Comparison of ENCODE assay signal across 9 cellular contexts in the genomic region with DNA sequence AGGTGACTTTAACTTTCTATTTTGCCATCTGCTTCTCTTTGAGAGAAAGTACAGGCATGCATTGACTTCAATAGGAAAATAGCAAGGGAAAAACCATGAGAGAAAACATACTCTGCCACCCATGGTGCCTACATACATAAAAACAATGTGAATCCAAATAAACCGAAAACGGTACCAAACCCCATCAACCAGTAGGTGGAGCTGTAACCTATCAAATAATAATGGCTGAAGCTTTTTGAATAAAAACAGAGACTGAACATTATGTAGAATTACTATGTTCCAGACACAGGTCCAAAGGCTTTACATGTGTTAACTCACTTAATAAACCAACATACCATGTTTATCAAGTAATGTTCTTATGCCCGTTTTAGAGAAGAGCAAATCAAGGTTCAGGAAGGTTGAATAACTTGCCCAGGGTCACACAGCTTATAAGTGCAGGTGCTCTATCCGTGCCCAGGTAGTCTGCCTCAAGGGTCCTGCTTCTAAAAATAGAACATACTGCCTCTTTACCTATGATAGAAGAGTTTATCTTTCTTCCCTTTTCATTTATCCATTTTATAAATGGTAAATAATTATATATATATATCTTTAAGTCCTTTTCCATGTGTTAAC.
DNase-seq lines count a peak whose midpoint lies in the region; ATAC-seq and TF ChIP-seq lines count a peak whose summit lies in the region.
"Had no signal": no experiment of that assay in that cellular context is flagged by ENCODE, and none has a peak within 500 bp of the region (broad histone marks: within the 10 kb centered on the region; RNA-seq: fewer than 3 reads in every experiment).

No MANE protein-coding gene starts in this region.

- TF ChIP-seq EP300 in esophagus muscularis mucosa (IDR thresholded peaks at IDR 0.05), result no peak

- H3K36me3 ChIP-seq in esophagus muscularis mucosa, result no peaks in the 10 kb centered on the region

- no peaks in the 10 kb centered on the region for H3K9me3 ChIP-seq in esophagus muscularis mucosa

- CTCF ChIA-PET in RWPE1 (lab: Yijun Ruan, JAX), result interaction anchor here (0.6 to 1.4 kb wide), 3 partner anchors 8 to 972 kb away, joined by 3 to 4 read pairs (median 4); no protein-coding TSS in a partner anchor

- peak; percentile 65 for DNase-seq in D341Med (ENCODE audit: low spot score)
- DNase-seq in LHCN-M2 (ENCODE audit: low read depth), result peak; percentile 50
- DNase-seq in RWPE1 (ENCODE audit: low spot score), result peak; percentile 16
- no peak for DNase-seq in esophagus muscularis mucosa (ENCODE audit: extremely low spot score)
- no peak for DNase-seq in omental fat pad (ENCODE audit: low spot score)
- DNase-seq in posterior vena cava (ENCODE audit: low spot score), result no peak
- DNase-seq: naive B cell had no signal

- peaks cover 0 to 17% (median 3%) of the 10 kb centered on the region in 4 donors for H3K4me1 ChIP-seq in esophagus muscularis mucosa

- no peaks in the 10 kb centered on the region for H3K27me3 ChIP-seq in esophagus muscularis mucosa

- no peaks in the 10 kb centered on the region for H3K36me3 Mint-ChIP-seq in activated T-helper 17 cell treated with anti-CD3 and anti-CD28 coated beads, Interleukin-2, amount 50 U/mL, for 72 hours (ENCODE audit: low read depth)
- H3K36me3 Mint-ChIP-seq: naive B cell had no signal

- no peaks in the 10 kb centered on the region for H3K9me3 Mint-ChIP-seq in activated T-helper 17 cell treated with anti-CD3 and anti-CD28 coated beads, Interleukin-2, amount 50 U/mL, for 72 hours
- H3K9me3 Mint-ChIP-seq: naive B cell had no signal

- POLR2A ChIA-PET in RWPE1 (lab: Yijun Ruan, JAX; ENCODE audit: low non-redundant PET), result no interaction called here

- 29% methylated on average over 4 of the region's 4 CpGs for WGBS in esophagus muscularis mucosa

- H3K4me3 Mint-ChIP-seq in activated T-helper 17 cell treated with anti-CD3 and anti-CD28 coated beads, Interleukin-2, amount 50 U/mL, for 72 hours, result no peak overlapping the region
- H3K4me3 Mint-ChIP-seq: naive B cell had no signal

- TF ChIP-seq POLR2A in esophagus muscularis mucosa (IDR thresholded peaks at IDR 0.05; ENCODE audit: low read depth), result no peak

- no peak overlapping the region for H3K4me3 ChIP-seq in esophagus muscularis mucosa

- no peak overlapping the region for H3K27ac Mint-ChIP-seq in activated T-helper 17 cell treated with anti-CD3 and anti-CD28 coated beads, Interleukin-2, amount 50 U/mL, for 72 hours
- H3K27ac Mint-ChIP-seq: naive B cell had no signal

- H3K27me3 Mint-ChIP-seq in activated T-helper 17 cell treated with anti-CD3 and anti-CD28 coated beads, Interleukin-2, amount 50 U/mL, for 72 hours, result peaks cover 3% of the 10 kb centered on the region

- ATAC-seq in GM19351 (IDR thresholded peaks at IDR 0.05; ENCODE audit: unreplicated experiment), result peak; percentile 56
- peak; percentile 54 for ATAC-seq in omental fat pad (ENCODE audit: low FRiP score)
- no peak for ATAC-seq in activated T-helper 17 cell treated with anti-CD3 and anti-CD28 coated beads, Interleukin-2, amount 50 U/mL, for 72 hours (replicated peaks)

- H3K4me1 Mint-ChIP-seq in activated T-helper 17 cell treated with anti-CD3 and anti-CD28 coated beads, Interleukin-2, amount 50 U/mL, for 72 hours, result no peaks in the 10 kb centered on the region
- H3K4me1 Mint-ChIP-seq: naive B cell had no signal

- H3K27ac ChIP-seq in RWPE1, result no peak overlapping the region
- no peak overlapping the region for H3K27ac ChIP-seq in esophagus muscularis mucosa (replicated peaks in 1 of 4)

- intact Hi-C loops in esophagus muscularis mucosa (cut with DNase I), result no loop called here
- intact Hi-C loops in posterior vena cava (cut with DNase I), result no loop called here

- TF ChIP-seq CTCF in RWPE1 (conservative IDR thresholded peaks at IDR 0.05; ENCODE audit: low read depth), result peak; percentile 68
- peak; percentile 71 to 76 (median 75) for TF ChIP-seq CTCF in esophagus muscularis mucosa (IDR thresholded peaks at IDR 0.05)
- TF ChIP-seq CTCF in omental fat pad (IDR thresholded peaks at IDR 0.05), result no peak

Comparison
In these comparisons a context has a peak if more than half of its experiments do, and no peak if none do; other contexts are left out.
1. DNase-seq: peak in D341Med (single experiment), LHCN-M2 (single experiment) and RWPE1 (single experiment); none in esophagus muscularis mucosa (single experiment), omental fat pad (single experiment) and posterior vena cava (single experiment).
2. CTCF ChIP-seq: peak in RWPE1 (single experiment) and esophagus muscularis mucosa (3 of 3); none in omental fat pad (0 of 3).